ENCODE assay signal across 23 cellular contexts in genomic region chr10:13421382-13421917, GRCh38.
"Had no signal": no experiment of that assay in that cellular context is flagged by ENCODE, and none has a peak within 500 bp of the region (broad histone marks: within the 10 kb centered on the region; RNA-seq: fewer than 3 reads in every experiment).

No MANE protein-coding gene starts in this region.

- H3K36me3 Mint-ChIP-seq: stimulated activated effector memory CD8-positive, alpha-beta T cell treated with anti-CD3 and anti-CD28 coated beads, Interleukin-12 subunit alpha, Interleukin-12 subunit beta, amount 100 ng/mL, for 72 hours had no signal

- H3K27ac Mint-ChIP-seq: memory B cell; naive thymus-derived CD8-positive, alpha-beta T cell; nephron progenitor cell; stimulated activated effector memory CD8-positive, alpha-beta T cell treated with anti-CD3 and anti-CD28 coated beads, Interleukin-12 subunit alpha, Interleukin-12 subunit beta, amount 100 ng/mL, for 72 hours had no signal

- H3K4me3 ChIP-seq: gastrocnemius medialis, lower lobe of right lung, prostate gland, right atrium auricular region, sigmoid colon, stomach, thyroid gland, vagina had no signal

- H3K4me1 ChIP-seq: gastrocnemius medialis, lower lobe of right lung, prostate gland, right atrium auricular region, sigmoid colon, stomach, vagina had no signal

- H3K36me3 ChIP-seq: gastrocnemius medialis, lower lobe of right lung, prostate gland, right atrium auricular region, sigmoid colon, stomach, thyroid gland, vagina had no signal

- DNase-seq: cortex of kidney; effector CD4-positive, alpha-beta T cell; gastrocnemius medialis; head of caudate nucleus; left ventricle myocardium superior; lower lobe of right lung; midbrain; naive thymus-derived CD8-positive, alpha-beta T cell; nephron progenitor cell; nucleus accumbens; sigmoid colon; stimulated activated CD4-positive, alpha-beta T cell treated with anti-CD3 and anti-CD28 coated beads, Interleukin-2, amount 100 ng/mL, for 24 hours; stimulated activated CD4-positive, alpha-beta T cell treated with anti-CD3 and anti-CD28 coated beads, Interleukin-4, amount 100 ng/mL, for 24 hours; stimulated activated naive CD4-positive, alpha-beta T cell treated with Interleukin-2 at 50 U/mL for 16 hours; stomach; thyroid gland; trophoblast cell had no signal

- H3K4me3 Mint-ChIP-seq: memory B cell; naive thymus-derived CD8-positive, alpha-beta T cell; nephron progenitor cell; stimulated activated effector memory CD8-positive, alpha-beta T cell treated with anti-CD3 and anti-CD28 coated beads, Interleukin-12 subunit alpha, Interleukin-12 subunit beta, amount 100 ng/mL, for 72 hours had no signal

- H3K27me3 ChIP-seq: gastrocnemius medialis, right atrium auricular region, sigmoid colon, stomach, thyroid gland, vagina had no signal

- H3K9me3 ChIP-seq: gastrocnemius medialis, lower lobe of right lung, prostate gland, thyroid gland, vagina had no signal

- H3K4me1 Mint-ChIP-seq: naive thymus-derived CD8-positive, alpha-beta T cell; stimulated activated effector memory CD8-positive, alpha-beta T cell treated with anti-CD3 and anti-CD28 coated beads, Interleukin-12 subunit alpha, Interleukin-12 subunit beta, amount 100 ng/mL, for 72 hours had no signal

- ATAC-seq: gastrocnemius medialis; left ventricle myocardium superior; lower lobe of right lung; naive thymus-derived CD8-positive, alpha-beta T cell had no signal

- H3K9me3 Mint-ChIP-seq: stimulated activated effector memory CD8-positive, alpha-beta T cell treated with anti-CD3 and anti-CD28 coated beads, Interleukin-12 subunit alpha, Interleukin-12 subunit beta, amount 100 ng/mL, for 72 hours had no signal

- FAIRE-seq: keratinocyte had no signal

- H3K27ac ChIP-seq: gastrocnemius medialis, lower lobe of right lung, prostate gland, right atrium auricular region, sigmoid colon, stomach, thyroid gland, vagina had no signal
